In the genomic region with DNA sequence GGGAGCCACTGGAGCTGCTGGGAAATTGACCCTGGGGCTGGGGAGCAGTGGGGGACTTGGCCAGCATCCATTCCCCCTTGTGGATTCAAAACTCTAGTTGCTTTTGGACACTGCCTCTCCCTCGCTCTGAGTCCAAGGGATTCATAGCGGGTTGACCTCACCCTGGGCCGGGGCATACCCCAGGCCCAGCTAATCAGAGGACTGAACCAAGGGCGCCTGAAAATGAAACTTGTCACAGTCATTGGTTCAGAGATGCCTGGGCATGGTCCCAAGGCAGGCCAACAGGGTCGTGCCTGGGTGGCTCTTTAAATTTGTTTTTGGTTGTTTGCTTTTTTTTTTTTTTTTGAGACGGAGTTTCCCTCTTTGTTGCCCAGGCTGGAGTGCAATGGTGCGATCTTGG, we compare ENCODE assay signal across 17 cellular contexts. TPM values are rescaled to one million over a fixed set of nuclear protein-coding genes. Genes with fewer than 3 reads are reported as not detected.
DNase-seq lines count a peak whose midpoint lies in the region; ATAC-seq, FAIRE-seq and TF ChIP-seq lines count a peak whose summit lies in the region.
"Had no signal": no experiment of that assay in that cellular context is flagged by ENCODE, and none has a peak within 500 bp of the region (broad histone marks: within the 10 kb centered on the region; RNA-seq: fewer than 3 reads in every experiment).

No MANE protein-coding gene starts in this region.

- DNase-seq in T-helper 17 cell (no peak), OCI-M2 (lab: John Stamatoyannopoulos, UW; ENCODE audit: unreplicated experiment) (no peak), HEK293T (ENCODE audit: extremely low spot score) (no peak), H54 (ENCODE audit: insufficient read length, low spot score) (no peak)
- DNase-seq in stimulated activated effector memory CD8-positive, alpha-beta T cell treated with anti-CD3 and anti-CD28 coated beads, Interleukin-12 subunit alpha, Interleukin-12 subunit beta, amount 100 ng/mL, for 72 hours (ENCODE audit: low spot score in 2 of 2) = no peak
- DNase-seq in activated CD4-positive, alpha-beta T cell treated with anti-CD3 and anti-CD28 coated beads, Interleukin-2, amount 10 ng/mL, durations not matched to agents 7 days and 5 days = no peak
- DNase-seq: activated T-cell treated with anti-CD3 and anti-CD28 coated beads, Interleukin-2, amount 50 U/mL, for 48 hours; brain microvascular endothelial cell; DND-41; H7; hippocampal formation; MV-4-11; retina had no signal

- H3K36me3 Mint-ChIP-seq in T-helper 17 cell (ENCODE audit: low read depth) = peaks cover 7% of the 10 kb centered on the region
- peaks cover 68% of the 10 kb centered on the region for H3K36me3 Mint-ChIP-seq in stimulated activated effector memory CD8-positive, alpha-beta T cell treated with anti-CD3 and anti-CD28 coated beads, Interleukin-12 subunit alpha, Interleukin-12 subunit beta, amount 100 ng/mL, for 72 hours
- peaks cover 54% of the 10 kb centered on the region for H3K36me3 Mint-ChIP-seq in activated CD4-positive, alpha-beta T cell treated with anti-CD3 and anti-CD28 coated beads, Interleukin-2, amount 10 ng/mL, durations not matched to agents 7 days and 5 days (ENCODE audit: low read depth)

- TF ChIP-seq POLR2A in H54 (IDR thresholded peaks at IDR 0.05; ENCODE audit: low read depth, low read length) = no peak

- H3K9me3 Mint-ChIP-seq in stimulated activated effector memory CD8-positive, alpha-beta T cell treated with anti-CD3 and anti-CD28 coated beads, Interleukin-12 subunit alpha, Interleukin-12 subunit beta, amount 100 ng/mL, for 72 hours = no peaks in the 10 kb centered on the region
- no peaks in the 10 kb centered on the region for H3K9me3 Mint-ChIP-seq in activated CD4-positive, alpha-beta T cell treated with anti-CD3 and anti-CD28 coated beads, Interleukin-2, amount 10 ng/mL, durations not matched to agents 7 days and 5 days

- no peak for FAIRE-seq in H54 (lab: Jason Lieb, UNC)
- FAIRE-seq: TTC549 had no signal

- H3K9me3 ChIP-seq in T-helper 17 cell (ENCODE audit: control insufficient read depth, low read length, poor library complexity, severe bottlenecking) = no peaks in the 10 kb centered on the region

- no peak overlapping the region for H3K4me3 Mint-ChIP-seq in T-helper 17 cell
- no peak overlapping the region for H3K4me3 Mint-ChIP-seq in stimulated activated effector memory CD8-positive, alpha-beta T cell treated with anti-CD3 and anti-CD28 coated beads, Interleukin-12 subunit alpha, Interleukin-12 subunit beta, amount 100 ng/mL, for 72 hours
- no peak overlapping the region for H3K4me3 Mint-ChIP-seq in activated CD4-positive, alpha-beta T cell treated with anti-CD3 and anti-CD28 coated beads, Interleukin-2, amount 10 ng/mL, durations not matched to agents 7 days and 5 days

- POLR2A ChIA-PET in HEK293T (lab: Yijun Ruan, JAX) = interaction anchor here (1.5 kb wide), 1 partner anchor 32 kb away, joined by 3 read pairs; no protein-coding TSS in a partner anchor
- POLR2A ChIA-PET in activated CD4-positive, alpha-beta T cell treated with anti-CD3 and anti-CD28 coated beads, Interleukin-2, amount 10 ng/mL, durations not matched to agents 7 days and 5 days (lab: Charles Lee) = no interaction called here

- ATAC-seq in GM18907 (IDR thresholded peaks at IDR 0.05; ENCODE audit: unreplicated experiment) (peak; percentile 68), HG02588 (IDR thresholded peaks at IDR 0.05; ENCODE audit: unreplicated experiment) (peak; percentile 86), T-helper 17 cell (no peak)
- ATAC-seq in stimulated activated effector memory CD8-positive, alpha-beta T cell treated with anti-CD3 and anti-CD28 coated beads, Interleukin-12 subunit alpha, Interleukin-12 subunit beta, amount 100 ng/mL, for 72 hours = no peak

- H3K27me3 Mint-ChIP-seq in T-helper 17 cell = no peaks in the 10 kb centered on the region
- H3K27me3 Mint-ChIP-seq in activated CD4-positive, alpha-beta T cell treated with anti-CD3 and anti-CD28 coated beads, Interleukin-2, amount 10 ng/mL, durations not matched to agents 7 days and 5 days = no peaks in the 10 kb centered on the region

- CTCF ChIA-PET in HEK293T (lab: Yijun Ruan, JAX) = no interaction called here
- CTCF ChIA-PET in activated CD4-positive, alpha-beta T cell treated with anti-CD3 and anti-CD28 coated beads, Interleukin-2, amount 10 ng/mL, durations not matched to agents 7 days and 5 days (lab: Charles Lee) = interaction anchor here (1.7 kb wide), 1 partner anchor 54 kb away, joined by 4 read pairs; no protein-coding TSS in a partner anchor

- H3K4me1 Mint-ChIP-seq in T-helper 17 cell = peaks cover 55% of the 10 kb centered on the region
- H3K4me1 Mint-ChIP-seq in stimulated activated effector memory CD8-positive, alpha-beta T cell treated with anti-CD3 and anti-CD28 coated beads, Interleukin-12 subunit alpha, Interleukin-12 subunit beta, amount 100 ng/mL, for 72 hours = peaks cover 75% of the 10 kb centered on the region
- peaks cover 76% of the 10 kb centered on the region for H3K4me1 Mint-ChIP-seq in activated CD4-positive, alpha-beta T cell treated with anti-CD3 and anti-CD28 coated beads, Interleukin-2, amount 10 ng/mL, durations not matched to agents 7 days and 5 days

- H3K27ac Mint-ChIP-seq in T-helper 17 cell = peak overlapping the region; percentile 93
- H3K27ac Mint-ChIP-seq in stimulated activated effector memory CD8-positive, alpha-beta T cell treated with anti-CD3 and anti-CD28 coated beads, Interleukin-12 subunit alpha, Interleukin-12 subunit beta, amount 100 ng/mL, for 72 hours = peak overlapping the region; percentile 92
- H3K27ac Mint-ChIP-seq in activated CD4-positive, alpha-beta T cell treated with anti-CD3 and anti-CD28 coated beads, Interleukin-2, amount 10 ng/mL, durations not matched to agents 7 days and 5 days = no peak overlapping the region

TF ChIP-seq in HEK293T, 16 proteins besides CTCF, POLR2A, EP300 and RAD21:
- TF ChIP-seq TARDBP (IDR thresholded peaks at IDR 0.05) (no peak), FOXK2 (IDR thresholded peaks at IDR 0.05) (no peak), FOXA1 (IDR thresholded peaks at IDR 0.05) (no peak), SP1 (IDR thresholded peaks at IDR 0.05) (no peak), CTBP1 (IDR thresholded peaks at IDR 0.05; ENCODE audit: borderline replicate concordance) (no peak), HDGF (IDR thresholded peaks at IDR 0.05; ENCODE audit: borderline replicate concordance) (no peak), ARNT (IDR thresholded peaks at IDR 0.05) (no peak), NFRKB (IDR thresholded peaks at IDR 0.05) (no peak), L3MBTL2 (conservative IDR thresholded peaks at IDR 0.05) (no peak), SUZ12 (IDR thresholded peaks at IDR 0.05) (no peak)
- TF ChIP-seq, protein P1, sequence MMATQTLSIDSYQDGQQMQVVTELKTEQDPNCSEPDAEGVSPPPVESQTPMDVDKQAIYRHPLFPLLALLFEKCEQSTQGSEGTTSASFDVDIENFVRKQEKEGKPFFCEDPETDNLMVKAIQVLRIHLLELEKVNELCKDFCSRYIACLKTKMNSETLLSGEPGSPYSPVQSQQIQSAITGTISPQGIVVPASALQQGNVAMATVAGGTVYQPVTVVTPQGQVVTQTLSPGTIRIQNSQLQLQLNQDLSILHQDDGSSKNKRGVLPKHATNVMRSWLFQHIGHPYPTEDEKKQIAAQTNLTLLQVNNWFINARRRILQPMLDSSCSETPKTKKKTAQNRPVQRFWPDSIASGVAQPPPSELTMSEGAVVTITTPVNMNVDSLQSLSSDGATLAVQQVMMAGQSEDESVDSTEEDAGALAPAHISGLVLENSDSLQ (IDR thresholded peaks at IDR 0.05) = no peak

RNA-seq across cellular contexts. Expression of a gene that starts 22.6 kb away (rescaled TPM):
- total RNA-seq in T-helper 17 cell = 100 to 1,000 TPM; 403 to 408 TPM
- 100 to 1,000 TPM; 299 to 312 TPM for total RNA-seq in activated CD4-positive, alpha-beta T cell treated with anti-CD3 and anti-CD28 coated beads, Interleukin-2, amount 10 ng/mL, durations not matched to agents 7 days and 5 days

RNA-seq across cellular contexts. Expression of a gene that starts 28.5 kb away (rescaled TPM):
- not detected for total RNA-seq in T-helper 17 cell
- not detected for total RNA-seq in activated CD4-positive, alpha-beta T cell treated with anti-CD3 and anti-CD28 coated beads, Interleukin-2, amount 10 ng/mL, durations not matched to agents 7 days and 5 days
- total RNA-seq: H7, NCI-H460 had no signal

Comparison
In these comparisons a context has a peak if more than half of its experiments do, and no peak if none do; other contexts are left out.
1. ATAC-seq: peak in GM18907 (single experiment) and HG02588 (single experiment); none in T-helper 17 cell (single experiment) and stimulated activated effector memory CD8-positive, alpha-beta T cell treated with anti-CD3 and anti-CD28 coated beads, Interleukin-12 subunit alpha, Interleukin-12 subunit beta, amount 100 ng/mL, for 72 hours (single experiment).